Comparison of ENCODE assay signal across 9 cellular contexts in genomic region chr6:11094411-11094851, GRCh38. TPM values are rescaled to one million over a fixed set of nuclear protein-coding genes. Genes with fewer than 3 reads are reported as not detected.
DNase-seq lines count a peak whose midpoint lies in the region; ATAC-seq, FAIRE-seq and TF ChIP-seq lines count a peak whose summit lies in the region.
"Had no signal": no experiment of that assay in that cellular context is flagged by ENCODE, and none has a peak within 500 bp of the region (broad histone marks: within the 10 kb centered on the region; RNA-seq: fewer than 3 reads in every experiment).

No MANE protein-coding gene starts in this region.

- ATAC-seq in GM21360 (IDR thresholded peaks at IDR 0.05; ENCODE audit: unreplicated experiment), result peak; percentile 33
- peak; percentile 16 for ATAC-seq in K562

- H3K27ac ChIP-seq in K562 (ENCODE audit: extremely low read depth, low read depth, low read length), result peak overlapping the region; percentile 91

- no peak for TF ChIP-seq CTCF in K562 (IDR thresholded peaks at IDR 0.05 in 2 of 3, conservative IDR thresholded peaks at IDR 0.05 in 1 of 3; ENCODE audit: insufficient read depth in 2 of 3, low read depth in 1 of 3, low read length in 3 of 3)

- no peaks in the 10 kb centered on the region for H3K9me1 ChIP-seq in K562 (ENCODE audit: control insufficient read depth, insufficient read depth, low read length)

- in situ Hi-C loops in K562 (cut with MboI), result no loop called here

- CTCF ChIA-PET in K562 (lab: Yijun Ruan, JAX; ENCODE audit: low intra/inter-chr PET ratio), result interaction anchor here (1.6 kb wide), 1 partner anchor 49 kb away, joined by 6 read pairs; no protein-coding TSS in a partner anchor

- FAIRE-seq in K562 (lab: Jason Lieb, UNC), result no peak

- intact Hi-C loops in K562 (cut with micrococcal nuclease), result no loop called here

- no peaks in the 10 kb centered on the region for H3K9me3 ChIP-seq in ES-I3 (ENCODE audit: control insufficient read depth, insufficient read depth, low read length)
- H3K9me3 ChIP-seq in K562 (replicated peaks; ENCODE audit: control insufficient read depth, insufficient read depth, low read depth, low read length), result no peaks in the 10 kb centered on the region

- H4K20me1 ChIP-seq in K562 (replicated peaks; ENCODE audit: control insufficient read depth, insufficient read depth, low read length), result no peaks in the 10 kb centered on the region

- peak overlapping the region; percentile 95 for H2AFZ ChIP-seq in K562 (ENCODE audit: low read depth, low read length)

- H3K79me2 ChIP-seq in K562 (ENCODE audit: control insufficient read depth, insufficient read depth, low read length), result peaks cover 49% of the 10 kb centered on the region

- H3K4me1 ChIP-seq in ES-I3 (ENCODE audit: insufficient read depth, low read length), result peaks cover 8% of the 10 kb centered on the region
- H3K4me1 ChIP-seq in K562 (replicated peaks in 1 of 2; ENCODE audit: control insufficient read depth in 2 of 2, insufficient read depth in 2 of 2, low read length in 2 of 2), result peaks cover 12 to 15% of the 10 kb centered on the region in 2 experiments

- peak overlapping the region; percentile 68 for H3K4me3 ChIP-seq in K562

- TF ChIP-seq POLR2A in K562 (conservative IDR thresholded peaks at IDR 0.05), result no peak

- TSS peak; percentile 53 for BruUV-seq in K562 (replicated peaks; lab: Mats Ljungman, UMichigan)

- no peak for TF ChIP-seq EP300 in K562 (IDR thresholded peaks at IDR 0.05; ENCODE audit: low read length)

- peak overlapping the region; percentile 87 for H3K9ac ChIP-seq in ES-I3 (ENCODE audit: low read depth, low read length)
- peak overlapping the region; percentile 92 to 98 for H3K9ac ChIP-seq in K562 (ENCODE audit: insufficient read depth in 1 of 2, low read depth in 2 of 2, low read length in 2 of 2)

- WGBS in K562 (ENCODE audit: insufficient coverage, low coverage, missing lambda C conversion rate), result 0% methylated on average over 15 of the region's 15 CpGs

- no peak for TF ChIP-seq RAD21 in K562 (CRISPR knock-in tag; conservative IDR thresholded peaks at IDR 0.05 in 1 of 2, IDR thresholded peaks at IDR 0.05 in 1 of 2)

- peak overlapping the region; percentile 97 for H3K4me2 ChIP-seq in K562 (ENCODE audit: insufficient read depth, low read length)

- H3K36me3 ChIP-seq in ES-I3 (ENCODE audit: insufficient read depth, low read length) (no peaks in the 10 kb centered on the region), K562 (ENCODE audit: control insufficient read depth, insufficient read depth, low read length) (peaks cover under 1% of the 10 kb centered on the region; the same call in 1 of the 3 replicates)

- POLR2A ChIA-PET in K562 (lab: Yijun Ruan, JAX), result interaction anchor here (0.6 to 3.2 kb wide), 5 partner anchors 9 to 361 kb away, joined by 3 to 24 read pairs (median 3); no protein-coding TSS in a partner anchor

- no peaks in the 10 kb centered on the region for H3K27me3 ChIP-seq in K562 (ENCODE audit: control insufficient read depth in 2 of 2, insufficient read depth in 2 of 2, low read length in 2 of 2)

- DNase-seq in HK-2 (ENCODE audit: unreplicated experiment), result peak; percentile 56
- DNase-seq in SK-N-DZ (ENCODE audit: low spot score), result peak; percentile 52
- DNase-seq in K562 (ENCODE audit: extremely low read depth in 1 of 4, low spot score in 3 of 4), result peak; percentile 45 to 66 (median 52)
- peak; percentile 76 for DNase-seq in islet precursor cell
- peak; percentile 32 for DNase-seq in stimulated activated CD4-positive, alpha-beta T cell treated with anti-CD3 and anti-CD28 coated beads, Interleukin-12 subunit alpha, Interleukin-12 subunit beta, amount 100 ng/mL, for 4 hours
- no peak for DNase-seq in GOT3 (lab: John Stamatoyannopoulos, UW)

TF ChIP-seq in K562, 482 proteins besides CTCF, POLR2A, EP300 and RAD21 (continues in another document):
- 0 out of 2 replicates have a peak, but pooled peaks have one; percentile 7 for TF ChIP-seq ZNF384 (IDR thresholded peaks at IDR 0.05; ENCODE audit: low read depth, low read length)

RNA-seq across cellular contexts. Expression of gene SMIM13, which starts 0.8 kb away (rescaled TPM):
- 8.1 and 8.8 TPM in 2 replicates for polyA plus RNA-seq in SK-N-DZ (2014; cell fraction: cytosol; rRNA removed)
- polyA plus RNA-seq in SK-N-DZ (2014; cell fraction: nucleus; rRNA removed), result 4.6 and 7.7 TPM in 2 replicates
- 4.2 and 16.1 TPM in 2 replicates for total RNA-seq in K562 (2011; cell fraction: chromatin; rRNA removed; ENCODE audit: low replicate concordance)
- 2.2 and 3.4 TPM in 2 replicates for total RNA-seq in K562 (2011; cell fraction: nucleolus; rRNA removed)
- total RNA-seq in K562 (2011; cell fraction: nucleoplasm; rRNA removed), result 9.5 and 15.3 TPM in 2 replicates
- total RNA-seq in K562 (2014; rRNA removed), result 10.1 and 11.7 TPM in 2 replicates
- total RNA-seq in K562 (2014; rRNA removed; fragmentation: Illumina TruSeq; extraction: Trizol), result 21.5 and 23.7 TPM in 2 replicates
- 12.1 and 13.0 TPM in 2 replicates for total RNA-seq in K562 (2015; rRNA removed; fragmentation: Illumina TruSeq; extraction: Trizol)
- total RNA-seq in K562 (2021), result 23.0 and 24.8 TPM in 2 replicates
- polyA plus RNA-seq in K562 (2011; rRNA removed), result 7.1 and 8.9 TPM in 2 replicates
- 1.7 and 3.4 TPM in 2 replicates for polyA plus RNA-seq in K562 (2011; cell fraction: cytosol; rRNA removed)
- polyA plus RNA-seq in K562 (2011; cell fraction: nucleus; rRNA removed), result 2.4 and 3.3 TPM in 2 replicates
- 12.6 and 15.8 TPM in 2 replicates for polyA plus RNA-seq in K562 (2012)
- polyA plus RNA-seq in K562 (2014; fragmentation: Illumina TruSeq; extraction: Trizol), result 14.5 and 15.2 TPM in 2 replicates
- 1 to 10 TPM; 5.5 to 7.2 TPM for polyA plus RNA-seq in K562 (2014; fragmentation: Nextera tagmentation; extraction: Ambion mirVana)
- 7.7 and 8.7 TPM in 2 replicates for polyA plus RNA-seq in K562 (2014; rRNA removed)
- polyA minus RNA-seq in K562 (2011; rRNA and poly(A)+ RNA removed), result 13.3 and 17.7 TPM in 2 replicates
- polyA minus RNA-seq in K562 (2011; cell fraction: cytosol; rRNA and poly(A)+ RNA removed), result 7.8 and 8.5 TPM in 2 replicates
- polyA minus RNA-seq in K562 (2011; cell fraction: nucleus; rRNA and poly(A)+ RNA removed), result 2.8 and 5.9 TPM in 2 replicates

RNA-seq across cellular contexts. Expression of gene ERVFRD-1, which starts 17.1 kb away (rescaled TPM):
- polyA plus RNA-seq in SK-N-DZ (2014; cell fraction: cytosol; rRNA removed), result not detected in 2 replicates
- polyA plus RNA-seq in SK-N-DZ (2014; cell fraction: nucleus; rRNA removed), result 0.05 TPM in 1 of 2 replicates, not detected in the other
- total RNA-seq in K562 (2011; cell fraction: chromatin; rRNA removed; ENCODE audit: low replicate concordance), result not detected in 2 replicates
- total RNA-seq in K562 (2011; cell fraction: nucleolus; rRNA removed), result not detected in 2 replicates
- 0.15 TPM in 1 of 2 replicates, not detected in the other for total RNA-seq in K562 (2011; cell fraction: nucleoplasm; rRNA removed)
- 0.05 and 0.16 TPM in 2 replicates for total RNA-seq in K562 (2014; rRNA removed)
- 0.06 TPM in 1 of 2 replicates, not detected in the other for total RNA-seq in K562 (2014; rRNA removed; fragmentation: Illumina TruSeq; extraction: Trizol)
- total RNA-seq in K562 (2015; rRNA removed; fragmentation: Illumina TruSeq; extraction: Trizol), result 0.08 and 0.14 TPM in 2 replicates
- total RNA-seq in K562 (2021), result 0.04 and 0.09 TPM in 2 replicates
- polyA plus RNA-seq in K562 (2011; rRNA removed), result not detected in 2 replicates
- not detected in 2 replicates for polyA plus RNA-seq in K562 (2011; cell fraction: cytosol; rRNA removed)
- not detected in 2 replicates for polyA plus RNA-seq in K562 (2011; cell fraction: nucleus; rRNA removed)
- 0.34 and 1.7 TPM in 2 replicates for polyA plus RNA-seq in K562 (2012)
- 0.04 and 0.10 TPM in 2 replicates for polyA plus RNA-seq in K562 (2014; fragmentation: Illumina TruSeq; extraction: Trizol)
- polyA plus RNA-seq in K562 (2014; fragmentation: Nextera tagmentation; extraction: Ambion mirVana), result under 1 TPM; 0.07 to 0.10 TPM
- 0.05 TPM in 2 replicates for polyA plus RNA-seq in K562 (2014; rRNA removed)
- not detected in 2 replicates for polyA minus RNA-seq in K562 (2011; rRNA and poly(A)+ RNA removed)
- polyA minus RNA-seq in K562 (2011; cell fraction: cytosol; rRNA and poly(A)+ RNA removed), result not detected in 2 replicates
- not detected in 2 replicates for polyA minus RNA-seq in K562 (2011; cell fraction: nucleus; rRNA and poly(A)+ RNA removed)
- total RNA-seq: temporal lobe had no signal

RNA-seq across cellular contexts. Expression of gene ELOVL2, which starts 50.3 kb away (rescaled TPM):
- polyA plus RNA-seq in SK-N-DZ (2014; cell fraction: cytosol; rRNA removed), result 0.56 and 0.93 TPM in 2 replicates
- polyA plus RNA-seq in SK-N-DZ (2014; cell fraction: nucleus; rRNA removed), result 0.22 and 1.1 TPM in 2 replicates
- total RNA-seq in K562 (2011; cell fraction: chromatin; rRNA removed; ENCODE audit: low replicate concordance), result 0.09 and 0.23 TPM in 2 replicates
- 0.13 and 0.17 TPM in 2 replicates for total RNA-seq in K562 (2011; cell fraction: nucleolus; rRNA removed)
- 0.22 and 0.76 TPM in 2 replicates for total RNA-seq in K562 (2011; cell fraction: nucleoplasm; rRNA removed)
- total RNA-seq in K562 (2014; rRNA removed), result 0.05 and 0.33 TPM in 2 replicates
- total RNA-seq in K562 (2014; rRNA removed; fragmentation: Illumina TruSeq; extraction: Trizol), result 0.36 and 0.48 TPM in 2 replicates
- 0.30 and 0.47 TPM in 2 replicates for total RNA-seq in K562 (2015; rRNA removed; fragmentation: Illumina TruSeq; extraction: Trizol)
- total RNA-seq in K562 (2021), result 0.29 and 0.31 TPM in 2 replicates
- polyA plus RNA-seq in K562 (2011; rRNA removed), result 0.35 and 0.96 TPM in 2 replicates
- 0.15 and 0.31 TPM in 2 replicates for polyA plus RNA-seq in K562 (2011; cell fraction: cytosol; rRNA removed)
- polyA plus RNA-seq in K562 (2011; cell fraction: nucleus; rRNA removed), result 0.07 and 0.21 TPM in 2 replicates
- 0.57 and 0.64 TPM in 2 replicates for polyA plus RNA-seq in K562 (2012)
- polyA plus RNA-seq in K562 (2014; fragmentation: Illumina TruSeq; extraction: Trizol), result 0.35 and 0.56 TPM in 2 replicates
- under 1 TPM; 0.14 to 0.20 TPM for polyA plus RNA-seq in K562 (2014; fragmentation: Nextera tagmentation; extraction: Ambion mirVana)
- polyA plus RNA-seq in K562 (2014; rRNA removed), result 0.17 and 0.23 TPM in 2 replicates
- polyA minus RNA-seq in K562 (2011; rRNA and poly(A)+ RNA removed), result 0.39 and 1.0 TPM in 2 replicates
- 0.27 and 0.29 TPM in 2 replicates for polyA minus RNA-seq in K562 (2011; cell fraction: cytosol; rRNA and poly(A)+ RNA removed)
- polyA minus RNA-seq in K562 (2011; cell fraction: nucleus; rRNA and poly(A)+ RNA removed), result 0.27 TPM in 1 of 2 replicates, not detected in the other
